Comparison of ENCODE assay signal across 17 cellular contexts in genomic region chr18:23986610-23987359, GRCh38. TPM values are rescaled to one million over a fixed set of nuclear protein-coding genes. Genes with fewer than 3 reads are reported as not detected.
A peak's percentile ranks its signal among the peaks of the same experiment; 100 is the strongest.
DNase-seq lines count a peak whose midpoint lies in the region; ATAC-seq and TF ChIP-seq lines count a peak whose summit lies in the region.
"Had no signal": no experiment of that assay in that cellular context is flagged by ENCODE, and none has a peak within 500 bp of the region (broad histone marks: within the 10 kb centered on the region; RNA-seq: fewer than 3 reads in every experiment).

No MANE protein-coding gene starts in this region.

- peaks cover 4% of the 10 kb centered on the region for H3K4me1 ChIP-seq in colonic mucosa

- peak overlapping the region in 1 of 2 donors; percentile 16 for H3K4me3 Mint-ChIP-seq in activated T-cell treated with anti-CD3 and anti-CD28 coated beads, Interleukin-2, amount 50 U/mL, for 72 hours
- peak overlapping the region; percentile 10 for H3K4me3 Mint-ChIP-seq in stimulated activated effector memory CD8-positive, alpha-beta T cell treated with anti-CD3 and anti-CD28 coated beads, Interleukin-12 subunit alpha, Interleukin-12 subunit beta, amount 100 ng/mL, for 72 hours
- H3K4me3 Mint-ChIP-seq: WTC11 had no signal

- no peak for DNase-seq in activated T-cell treated with anti-CD3 and anti-CD28 coated beads, Interleukin-2, amount 50 U/mL, for 72 hours
- DNase-seq in activated T-cell treated with anti-CD3 and anti-CD28 coated beads for 4 hours: no peak
- peak in 1 of 2 donors; percentile 54 for DNase-seq in stimulated activated effector memory CD8-positive, alpha-beta T cell treated with anti-CD3 and anti-CD28 coated beads, Interleukin-12 subunit alpha, Interleukin-12 subunit beta, amount 100 ng/mL, for 72 hours (ENCODE audit: low spot score in 2 of 2)
- no peak for DNase-seq in mucosa of gallbladder (ENCODE audit: low spot score)
- DNase-seq in colonic mucosa: no peak
- DNase-seq in NCI-H1694 (lab: John Stamatoyannopoulos, UW): no peak
- DNase-seq: activated gamma-delta T cell; DMS79 treated with DMSO at 0.1 percent for 48 hours; NCI-H1105 treated with DMSO at 0.1 percent for 48 hours; NK-92 treated with Interleukin-12 subunit alpha and Interleukin-12 subunit beta, amount 100 ng/mL, for 24 hours had no signal

- no peak overlapping the region for H3K9ac ChIP-seq in colonic mucosa (ENCODE audit: low read depth in 2 of 2, low read length in 2 of 2)

- no peaks in the 10 kb centered on the region for H3K27me3 ChIP-seq in colonic mucosa
- H3K27me3 ChIP-seq: neutrophil, SJSA1 had no signal

- intact Hi-C loops in colonic mucosa (cut with DNase I): no loop called here

- no peak overlapping the region for H3K27ac Mint-ChIP-seq in activated T-cell treated with anti-CD3 and anti-CD28 coated beads, Interleukin-2, amount 50 U/mL, for 72 hours
- peak overlapping the region; percentile 18 for H3K27ac Mint-ChIP-seq in stimulated activated effector memory CD8-positive, alpha-beta T cell treated with anti-CD3 and anti-CD28 coated beads, Interleukin-12 subunit alpha, Interleukin-12 subunit beta, amount 100 ng/mL, for 72 hours
- H3K27ac Mint-ChIP-seq: WTC11 had no signal

- TF ChIP-seq CTCF in colonic mucosa (IDR thresholded peaks at IDR 0.05): no peak

- peaks cover 71% of the 10 kb centered on the region for H3K4me1 Mint-ChIP-seq in activated T-cell treated with anti-CD3 and anti-CD28 coated beads, Interleukin-2, amount 50 U/mL, for 72 hours (ENCODE audit: low read depth)
- H3K4me1 Mint-ChIP-seq in stimulated activated effector memory CD8-positive, alpha-beta T cell treated with anti-CD3 and anti-CD28 coated beads, Interleukin-12 subunit alpha, Interleukin-12 subunit beta, amount 100 ng/mL, for 72 hours: peaks cover 64% of the 10 kb centered on the region

- H3K9me3 Mint-ChIP-seq in activated T-cell treated with anti-CD3 and anti-CD28 coated beads, Interleukin-2, amount 50 U/mL, for 72 hours: peaks cover 1 to 3% of the 10 kb centered on the region in 2 donors
- no peaks in the 10 kb centered on the region for H3K9me3 Mint-ChIP-seq in stimulated activated effector memory CD8-positive, alpha-beta T cell treated with anti-CD3 and anti-CD28 coated beads, Interleukin-12 subunit alpha, Interleukin-12 subunit beta, amount 100 ng/mL, for 72 hours
- H3K9me3 Mint-ChIP-seq: WTC11 had no signal

- no peak overlapping the region for H3K27ac ChIP-seq in colonic mucosa
- H3K27ac ChIP-seq: neutrophil, SJSA1 had no signal

- ATAC-seq in activated T-cell treated with anti-CD3 and anti-CD28 coated beads, Interleukin-2, amount 50 U/mL, for 72 hours (replicated peaks in 1 of 2): peak; percentile 91 to 92
- ATAC-seq in GM21526 (IDR thresholded peaks at IDR 0.05; ENCODE audit: low FRiP score, unreplicated experiment): peak; percentile 77
- ATAC-seq in HG03159 (IDR thresholded peaks at IDR 0.05; ENCODE audit: unreplicated experiment): peak; percentile 82
- ATAC-seq in stimulated activated effector memory CD8-positive, alpha-beta T cell treated with anti-CD3 and anti-CD28 coated beads, Interleukin-12 subunit alpha, Interleukin-12 subunit beta, amount 100 ng/mL, for 72 hours: peak; percentile 94
- ATAC-seq: HepG2, WTC11 had no signal

- no peaks in the 10 kb centered on the region for H3K9me3 ChIP-seq in colonic mucosa
- H3K9me3 ChIP-seq: neutrophil, SJSA1 had no signal

- no peak overlapping the region for H3K4me3 ChIP-seq in colonic mucosa
- H3K4me3 ChIP-seq: SJSA1, smooth muscle cell had no signal

- H3K36me3 Mint-ChIP-seq in activated T-cell treated with anti-CD3 and anti-CD28 coated beads, Interleukin-2, amount 50 U/mL, for 72 hours (ENCODE audit: insufficient read depth in 2 of 2): peaks cover 5 to 9% of the 10 kb centered on the region in 2 donors
- H3K36me3 Mint-ChIP-seq in stimulated activated effector memory CD8-positive, alpha-beta T cell treated with anti-CD3 and anti-CD28 coated beads, Interleukin-12 subunit alpha, Interleukin-12 subunit beta, amount 100 ng/mL, for 72 hours: no peaks in the 10 kb centered on the region
- H3K36me3 Mint-ChIP-seq: WTC11 had no signal

- H3K27me3 Mint-ChIP-seq in activated T-cell treated with anti-CD3 and anti-CD28 coated beads, Interleukin-2, amount 50 U/mL, for 72 hours (ENCODE audit: low read depth): peaks cover 17% of the 10 kb centered on the region

- H3K36me3 ChIP-seq in colonic mucosa: no peaks in the 10 kb centered on the region
- H3K36me3 ChIP-seq: neutrophil, SJSA1 had no signal

RNA-seq across cellular contexts. Expression of gene TTC39C, which starts 27.8 kb away (rescaled TPM):
- 10 to 100 TPM; 38.8 to 41.3 TPM for total RNA-seq in activated T-cell treated with anti-CD3 and anti-CD28 coated beads, Interleukin-2, amount 50 U/mL, for 72 hours
- total RNA-seq in mucosa of gallbladder (55.4 TPM), colonic mucosa (1 to 10 TPM; 8.8 to 9.5 TPM)
